Comparison of ENCODE assay signal across 8 cellular contexts in genomic region chr9:114339130-114339908, GRCh38.
DNase-seq lines count a peak whose midpoint lies in the region; ATAC-seq and TF ChIP-seq lines count a peak whose summit lies in the region.

No MANE protein-coding gene starts in this region.

- peak; percentile 94 for TF ChIP-seq CTCF in astrocyte of the cerebellum (IDR thresholded peaks at IDR 0.05; ENCODE audit: low read depth, low read length, missing control alignments)

- DNase-seq in NCI-H748 (lab: John Stamatoyannopoulos, UW; ENCODE audit: unreplicated experiment) (peak; percentile 24), NCI-H748 treated with DMSO at 0.1 percent for 48 hours (lab: John Stamatoyannopoulos, UW) (no peak), T-helper 9 cell (peak; percentile 47), astrocyte of the cerebellum (ENCODE audit: low read depth) (no peak), inferior parietal cortex (ENCODE audit: extremely low spot score) (peak; percentile 27), NCI-H1048 (lab: John Stamatoyannopoulos, UW) (no peak)
- peak; percentile 61 to 66 for DNase-seq in stimulated activated CD4-positive, alpha-beta T cell treated with anti-CD3 and anti-CD28 coated beads, Interleukin-2, amount 100 ng/mL, for 48 hours

- H3K4me3 ChIP-seq in astrocyte of the cerebellum (ENCODE audit: low read depth, low read length) = no peak overlapping the region

- ATAC-seq in HG03439 (IDR thresholded peaks at IDR 0.05; ENCODE audit: unreplicated experiment) = peak; percentile 61

- in situ Hi-C loops in astrocyte of the cerebellum (cut with HindIII; ENCODE audit: low sequenced_read_pairs) = no loop called here

Comparison
In these comparisons a context has a peak if more than half of its experiments do, and no peak if none do; other contexts are left out.
1. DNase-seq: peak in NCI-H748 (single experiment), T-helper 9 cell (single experiment), inferior parietal cortex (single experiment) and stimulated activated CD4-positive, alpha-beta T cell treated with anti-CD3 and anti-CD28 coated beads, Interleukin-2, amount 100 ng/mL, for 48 hours (2 of 2); none in NCI-H748 treated with DMSO at 0.1 percent for 48 hours (single experiment), astrocyte of the cerebellum (single experiment) and NCI-H1048 (single experiment).